15 cellular contexts compared by ENCODE assay signal in the genomic region with DNA sequence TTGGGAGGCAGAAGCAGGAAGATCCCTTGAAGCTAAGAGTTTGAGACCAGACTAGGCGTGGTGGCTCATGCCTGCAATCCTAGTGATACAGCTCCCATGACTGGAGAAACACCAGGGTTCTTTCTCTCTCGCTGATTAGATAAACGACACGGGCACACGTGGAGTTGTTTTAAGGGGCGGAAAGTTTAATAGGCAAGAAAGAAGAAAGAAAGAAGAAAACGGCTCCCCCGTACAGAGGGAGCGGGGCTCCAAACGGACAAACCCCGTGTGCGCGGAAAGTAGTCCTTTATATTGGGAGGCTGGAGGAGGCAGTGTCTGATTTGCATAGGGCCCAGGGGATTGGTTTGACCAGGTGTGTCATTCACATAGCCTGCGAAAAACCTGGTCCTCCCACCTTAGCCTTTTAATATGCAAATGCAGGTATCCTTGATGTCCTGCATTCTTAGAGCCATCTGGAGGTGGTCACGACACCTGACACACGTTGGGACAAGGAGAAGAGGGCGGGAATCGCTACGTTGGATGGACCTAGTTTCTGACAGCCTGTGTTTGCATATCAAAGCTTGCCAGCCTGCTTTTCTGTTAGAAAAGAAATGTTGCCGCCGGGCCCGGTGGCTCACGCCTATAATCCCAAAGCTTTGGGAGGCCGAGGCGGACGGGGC. TPM values are rescaled to one million over a fixed set of nuclear protein-coding genes. Genes with fewer than 3 reads are reported as not detected.
A peak's percentile ranks its signal among the peaks of the same experiment; 100 is the strongest.
DNase-seq lines count a peak whose midpoint lies in the region; ATAC-seq, FAIRE-seq and TF ChIP-seq lines count a peak whose summit lies in the region.
"Had no signal": no experiment of that assay in that cellular context is flagged by ENCODE, and none has a peak within 500 bp of the region (broad histone marks: within the 10 kb centered on the region; RNA-seq: fewer than 3 reads in every experiment).

No MANE protein-coding gene starts in this region.

- no peaks in the 10 kb centered on the region for H3K4me1 ChIP-seq in foreskin keratinocyte

- no peak for FAIRE-seq in GM12891 (lab: Jason Lieb, UNC)
- FAIRE-seq in H54 (lab: Jason Lieb, UNC), result no peak
- FAIRE-seq: urothelium cell line had no signal

- no peaks in the 10 kb centered on the region for H4K20me1 ChIP-seq in neural cell (ENCODE audit: insufficient read depth)
- H4K20me1 ChIP-seq: BLaER1 treated with 17β-estradiol and CSF1 and Interleukin-3, amounts not matched to agents 10 nM and 100 nM had no signal

- no peak for TF ChIP-seq POLR2A in GM12891 (IDR thresholded peaks at IDR 0.05; ENCODE audit: low read depth, low read length)
- no peak for TF ChIP-seq POLR2A in H54 (IDR thresholded peaks at IDR 0.05; ENCODE audit: low read depth, low read length)

- H3K4me3 ChIP-seq in neural cell (ENCODE audit: low read length), result peak overlapping the region; percentile 39
- H3K4me3 ChIP-seq: BLaER1 treated with 17β-estradiol and CSF1 and Interleukin-3, amounts not matched to agents 10 nM and 100 nM; coronary artery had no signal

- DNase-seq in GM12891 (ENCODE audit: insufficient read length, low spot score), result no peak
- DNase-seq in NCI-H774 (lab: John Stamatoyannopoulos, UW), result peak; percentile 56
- DNase-seq in foreskin keratinocyte, result peak in 1 of 2 donors; percentile 46
- DNase-seq in activated T-cell treated with anti-CD3 and anti-CD28 coated beads, Interleukin-2, amount 50 U/mL, for 1 hour, result no peak
- DNase-seq in natural killer cell, result no peak
- DNase-seq in H54 (ENCODE audit: insufficient read length, low spot score), result no peak
- DNase-seq: activated CD4-positive, alpha-beta T cell treated with anti-CD3 and anti-CD28 coated beads, Interleukin-2, amount 10 ng/mL, durations not matched to agents 7 days and 5 days; activated naive CD4-positive, alpha-beta T cell treated with anti-CD3 and anti-CD28 coated beads, Interleukin-2, amount 10 ng/mL, durations not matched to agents 7 days and 5 days; NCI-H446 treated with DMSO at 0.1 percent for 48 hours had no signal

- H3K27ac ChIP-seq in foreskin keratinocyte, result no peak overlapping the region
- H3K27ac ChIP-seq in neural cell (ENCODE audit: low read length), result no peak overlapping the region
- H3K27ac ChIP-seq: BLaER1 treated with 17β-estradiol and CSF1 and Interleukin-3, amounts not matched to agents 10 nM and 100 nM; coronary artery; KMS-11 had no signal

- no peaks in the 10 kb centered on the region for H3K9me3 Mint-ChIP-seq in natural killer cell
- H3K9me3 Mint-ChIP-seq: activated CD4-positive, alpha-beta T cell treated with anti-CD3 and anti-CD28 coated beads, Interleukin-2, amount 10 ng/mL, durations not matched to agents 7 days and 5 days; activated naive CD4-positive, alpha-beta T cell treated with anti-CD3 and anti-CD28 coated beads, Interleukin-2, amount 10 ng/mL, durations not matched to agents 7 days and 5 days had no signal

- TF ChIP-seq RAD21 in neural cell (conservative IDR thresholded peaks at IDR 0.05), result no peak

- H3K9me2 ChIP-seq in neural cell (ENCODE audit: insufficient read depth, low read length), result no peaks in the 10 kb centered on the region

- no peaks in the 10 kb centered on the region for H3F3A ChIP-seq in neural cell (ENCODE audit: insufficient read depth, low read length, poor library complexity, severe bottlenecking)

- no peak overlapping the region for H3K4me2 ChIP-seq in neural cell (ENCODE audit: low read length)
- H3K4me2 ChIP-seq: BLaER1 treated with 17β-estradiol and CSF1 and Interleukin-3, amounts not matched to agents 10 nM and 100 nM; KMS-11 had no signal

- intact Hi-C loops in natural killer cell (cut with micrococcal nuclease), result no loop called here

- H3K9ac ChIP-seq in neural cell (ENCODE audit: low read length), result no peak overlapping the region
- H3K9ac ChIP-seq: BLaER1 treated with 17β-estradiol and CSF1 and Interleukin-3, amounts not matched to agents 10 nM and 100 nM; KMS-11 had no signal

- TF ChIP-seq CTCF in foreskin keratinocyte (conservative IDR thresholded peaks at IDR 0.05), result no peak
- TF ChIP-seq CTCF in neural cell (IDR thresholded peaks at IDR 0.05; ENCODE audit: poor library complexity, severe bottlenecking), result no peak
- TF ChIP-seq CTCF in natural killer cell (IDR thresholded peaks at IDR 0.05), result no peak

- no peak overlapping the region for H3K27ac Mint-ChIP-seq in natural killer cell
- H3K27ac Mint-ChIP-seq: activated CD4-positive, alpha-beta T cell treated with anti-CD3 and anti-CD28 coated beads, Interleukin-2, amount 10 ng/mL, durations not matched to agents 7 days and 5 days; activated naive CD4-positive, alpha-beta T cell treated with anti-CD3 and anti-CD28 coated beads, Interleukin-2, amount 10 ng/mL, durations not matched to agents 7 days and 5 days had no signal

- H2AFZ ChIP-seq in neural cell (ENCODE audit: low read depth, low read length), result no peak overlapping the region

- H3K36me3 Mint-ChIP-seq in natural killer cell, result no peaks in the 10 kb centered on the region
- H3K36me3 Mint-ChIP-seq: activated naive CD4-positive, alpha-beta T cell treated with anti-CD3 and anti-CD28 coated beads, Interleukin-2, amount 10 ng/mL, durations not matched to agents 7 days and 5 days had no signal

- H3K36me3 ChIP-seq in neural cell (ENCODE audit: insufficient read depth, low read length), result no peaks in the 10 kb centered on the region
- H3K36me3 ChIP-seq: BLaER1 treated with 17β-estradiol and CSF1 and Interleukin-3, amounts not matched to agents 10 nM and 100 nM had no signal

- H3K27me3 ChIP-seq in foreskin keratinocyte (peaks cover 61% of the 10 kb centered on the region), neural cell (ENCODE audit: insufficient read depth, low read depth, low read length) (peaks cover 20% of the 10 kb centered on the region)
- H3K27me3 ChIP-seq: BLaER1 treated with 17β-estradiol and CSF1 and Interleukin-3, amounts not matched to agents 10 nM and 100 nM had no signal

- peak; percentile 32 for ATAC-seq in foreskin keratinocyte
- no peak for ATAC-seq in natural killer cell
- no peak for ATAC-seq in GM21619 (IDR thresholded peaks at IDR 0.05; ENCODE audit: unreplicated experiment)

- TF ChIP-seq EP300 in neural cell (conservative IDR thresholded peaks at IDR 0.05; ENCODE audit: poor library complexity, severe bottlenecking), result no peak

- peaks cover 33 to 46% of the 10 kb centered on the region in 2 donors for H3K27me3 Mint-ChIP-seq in natural killer cell (ENCODE audit: low read depth in 2 of 2)

- H3K4me1 Mint-ChIP-seq in natural killer cell, result peaks cover 5 to 11% of the 10 kb centered on the region in 2 donors
- H3K4me1 Mint-ChIP-seq: activated naive CD4-positive, alpha-beta T cell treated with anti-CD3 and anti-CD28 coated beads, Interleukin-2, amount 10 ng/mL, durations not matched to agents 7 days and 5 days had no signal

- no peaks in the 10 kb centered on the region for H3K79me2 ChIP-seq in neural cell (replicated peaks; ENCODE audit: insufficient read depth, low read length)

- no peaks in the 10 kb centered on the region for H3K9me3 ChIP-seq in neural cell (ENCODE audit: low read length)
- H3K9me3 ChIP-seq: BLaER1 treated with 17β-estradiol and CSF1 and Interleukin-3, amounts not matched to agents 10 nM and 100 nM had no signal

- no peak overlapping the region for H3K4me3 Mint-ChIP-seq in natural killer cell
- H3K4me3 Mint-ChIP-seq: activated CD4-positive, alpha-beta T cell treated with anti-CD3 and anti-CD28 coated beads, Interleukin-2, amount 10 ng/mL, durations not matched to agents 7 days and 5 days; activated naive CD4-positive, alpha-beta T cell treated with anti-CD3 and anti-CD28 coated beads, Interleukin-2, amount 10 ng/mL, durations not matched to agents 7 days and 5 days had no signal

TF ChIP-seq in GM12891, 5 proteins besides CTCF, POLR2A, EP300 and RAD21:
- TF ChIP-seq POU2F2 (IDR thresholded peaks at IDR 0.05; ENCODE audit: low read depth, low read length) (peak; percentile 78; the same call in 1 of the 2 replicates), TAF1 (IDR thresholded peaks at IDR 0.05; ENCODE audit: low read depth, low read length) (no peak)

RNA-seq across cellular contexts. Expression of gene CLPSL2, which starts 12.0 kb away (rescaled TPM):
- not detected for polyA plus RNA-seq in GM12891 (2012; ENCODE audit: low read depth, missing spikeins)
- total RNA-seq in foreskin keratinocyte (not detected in 2 replicates), natural killer cell (not detected)
- polyA plus RNA-seq in foreskin keratinocyte (not detected in 2 replicates), neural cell (not detected in 2 replicates)
- polyA minus RNA-seq in neural cell, result not detected in 2 replicates
- total RNA-seq: activated CD4-positive, alpha-beta T cell treated with anti-CD3 and anti-CD28 coated beads, Interleukin-2, amount 10 ng/mL, durations not matched to agents 7 days and 5 days had no signal

RNA-seq across cellular contexts. Expression of gene CLPSL1, which starts 16.5 kb away (rescaled TPM):
- polyA plus RNA-seq in GM12891 (2012; ENCODE audit: low read depth, missing spikeins), result not detected
- not detected in 2 replicates for total RNA-seq in foreskin keratinocyte
- polyA plus RNA-seq in foreskin keratinocyte, result not detected in 2 replicates
- not detected in 2 replicates for polyA plus RNA-seq in neural cell
- polyA minus RNA-seq in neural cell, result not detected in 2 replicates
- total RNA-seq in natural killer cell, result not detected
- total RNA-seq: activated CD4-positive, alpha-beta T cell treated with anti-CD3 and anti-CD28 coated beads, Interleukin-2, amount 10 ng/mL, durations not matched to agents 7 days and 5 days had no signal

RNA-seq across cellular contexts. Expression of gene ARMC12, which starts 27.5 kb away (rescaled TPM):
- 0.83 TPM for polyA plus RNA-seq in GM12891 (2012; ENCODE audit: low read depth, missing spikeins)
- 0.14 and 0.27 TPM in 2 replicates for total RNA-seq in foreskin keratinocyte
- polyA plus RNA-seq in foreskin keratinocyte, result 0.15 and 0.23 TPM in 2 replicates
- 2.2 and 4.9 TPM in 2 replicates for polyA plus RNA-seq in neural cell
- 0.49 and 1.3 TPM in 2 replicates for polyA minus RNA-seq in neural cell
- total RNA-seq in natural killer cell, result 1 to 10 TPM in 1 of 3 donors, under 1 TPM in 2; 0.59 to 1.5 (median 0.64) TPM

RNA-seq across cellular contexts. Expression of gene CLPS, which starts 32.8 kb away (rescaled TPM):
- polyA plus RNA-seq in GM12891 (2012; ENCODE audit: low read depth, missing spikeins), result not detected
- total RNA-seq in foreskin keratinocyte (not detected in 2 replicates), natural killer cell (not detected)
- polyA plus RNA-seq in foreskin keratinocyte (not detected in 2 replicates), neural cell (not detected in 2 replicates)
- polyA minus RNA-seq in neural cell, result not detected in 2 replicates
- total RNA-seq: activated CD4-positive, alpha-beta T cell treated with anti-CD3 and anti-CD28 coated beads, Interleukin-2, amount 10 ng/mL, durations not matched to agents 7 days and 5 days had no signal

RNA-seq across cellular contexts. Expression of gene LHFPL5, which starts 40.8 kb away (rescaled TPM):
- not detected for polyA plus RNA-seq in GM12891 (2012; ENCODE audit: low read depth, missing spikeins)
- total RNA-seq in foreskin keratinocyte (not detected in 2 replicates), natural killer cell (not detected)
- polyA plus RNA-seq in foreskin keratinocyte (not detected in 2 replicates), neural cell (0.17 TPM in 1 of 2 replicates, not detected in the other)
- not detected in 2 replicates for polyA minus RNA-seq in neural cell
- total RNA-seq: activated CD4-positive, alpha-beta T cell treated with anti-CD3 and anti-CD28 coated beads, Interleukin-2, amount 10 ng/mL, durations not matched to agents 7 days and 5 days had no signal
